ENCODE assay signal across 8 cellular contexts in the genomic region with DNA sequence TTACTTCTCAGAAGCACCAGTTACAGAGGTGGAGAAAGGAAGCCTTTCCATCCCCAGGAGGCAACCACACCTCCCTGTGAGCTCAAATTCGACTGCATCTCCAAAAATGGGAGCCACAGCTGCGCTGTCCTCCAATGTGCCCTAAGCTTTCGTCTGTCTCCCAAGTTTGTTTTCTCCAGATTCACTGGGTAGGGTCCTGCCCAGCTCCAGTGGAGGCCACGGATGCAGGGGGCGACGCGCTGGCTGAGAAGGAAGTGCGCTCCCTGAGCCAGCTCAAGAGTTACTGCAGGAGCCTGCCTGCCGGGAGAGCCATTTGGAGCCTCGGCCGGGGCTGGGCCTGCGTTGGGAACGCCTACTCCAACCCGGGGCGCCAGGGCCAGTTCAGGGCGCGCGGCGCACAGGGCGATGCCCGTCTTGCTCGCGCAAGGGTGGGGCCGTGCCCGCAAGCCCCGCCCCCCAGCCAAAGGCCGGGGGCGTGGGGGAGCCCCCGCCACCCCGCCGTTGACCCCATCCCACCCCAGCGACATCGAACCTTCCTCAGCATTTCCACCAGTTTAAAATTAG. TPM values are rescaled to one million over a fixed set of nuclear protein-coding genes. Genes with fewer than 3 reads are reported as not detected.
DNase-seq lines count a peak whose midpoint lies in the region; ATAC-seq, FAIRE-seq and TF ChIP-seq lines count a peak whose summit lies in the region.

No MANE protein-coding gene starts in this region.

- no TSS peak for BruUV-seq in Calu3 (replicated peaks; lab: Mats Ljungman, UMichigan)

- peaks cover 63% of the 10 kb centered on the region for H3K36me3 Mint-ChIP-seq in Calu3 (ENCODE audit: insufficient read depth, unreplicated experiment)

- FAIRE-seq in frontal cortex (lab: Jason Lieb, UNC) = no peak

- H3K9me3 ChIP-seq in RWPE2 (ENCODE audit: severe bottlenecking) = no peaks in the 10 kb centered on the region
- H3K9me3 ChIP-seq in neutrophil = no peaks in the 10 kb centered on the region
- H3K9me3 ChIP-seq in subcutaneous abdominal adipose tissue (ENCODE audit: control insufficient read depth in 5 of 5, low read length in 5 of 5) = no peaks in the 10 kb centered on the region

- H3K36me3 ChIP-seq in RWPE2 (ENCODE audit: low read depth) = peaks cover 18% of the 10 kb centered on the region
- H3K36me3 ChIP-seq in neutrophil = peaks cover 13% of the 10 kb centered on the region
- H3K36me3 ChIP-seq in subcutaneous abdominal adipose tissue (ENCODE audit: control insufficient read depth in 5 of 5, insufficient read depth in 5 of 5, low read length in 5 of 5) = peaks cover 6 to 10% (median 8%) of the 10 kb centered on the region in 5 donors

- DNase-seq in Calu3 (peak; percentile 97), HT-29 (ENCODE audit: low spot score) (peak; percentile 90), RWPE2 (ENCODE audit: low spot score) (peak; percentile 92), frontal cortex (ENCODE audit: low spot score in 2 of 2) (peak; percentile 65 to 71)
- peak; percentile 82 for DNase-seq in activated naive CD4-positive, alpha-beta T cell treated with Interleukin-2 at 50 U/mL for 16 hours

- no peaks in the 10 kb centered on the region for H3K9me3 Mint-ChIP-seq in Calu3 (ENCODE audit: low read depth, unreplicated experiment)

- H3K27me3 ChIP-seq in RWPE2 (ENCODE audit: insufficient read depth, poor library complexity, severe bottlenecking) (no peaks in the 10 kb centered on the region), neutrophil (no peaks in the 10 kb centered on the region), subcutaneous abdominal adipose tissue (ENCODE audit: control insufficient read depth in 5 of 5, insufficient read depth in 4 of 5, low read length in 5 of 5) (no peaks in the 10 kb centered on the region)

- peak overlapping the region; percentile 36 for H3K4me3 ChIP-seq in RWPE2 (ENCODE audit: severe bottlenecking)
- peak overlapping the region; percentile 73 to 75 for H3K4me3 ChIP-seq in neutrophil (ENCODE audit: low read depth in 1 of 2, low read length in 1 of 2)
- H3K4me3 ChIP-seq in subcutaneous abdominal adipose tissue (ENCODE audit: low read depth in 1 of 5, low read length in 5 of 5) = peak overlapping the region; percentile 65 to 95 (median 77)

- TF ChIP-seq CTCF in Calu3 (IDR thresholded peaks at IDR 0.05; ENCODE audit: unreplicated experiment) (no peak), RWPE2 (IDR thresholded peaks at IDR 0.05; ENCODE audit: poor library complexity, severe bottlenecking) (peak; percentile 21), neutrophil (IDR thresholded peaks at IDR 0.05) (no peak)

- intact Hi-C loops in Calu3 (cut with micrococcal nuclease; ENCODE audit: unreplicated experiment) = loop anchor here (1.0 to 2.0 kb wide), 2 partner anchors 45 to 161 kb away; no protein-coding TSS in a partner anchor

- CTCF ChIA-PET in Calu3 (lab: Charles Lee) = interaction anchor here (0.7 to 3.0 kb wide), 14 partner anchors 12 to 258 kb away, joined by 3 to 18 read pairs (median 4); no protein-coding TSS in a partner anchor

- peak overlapping the region; percentile 78 for H3K4me3 Mint-ChIP-seq in Calu3 (ENCODE audit: low read depth, unreplicated experiment)

- H3K27ac ChIP-seq in RWPE2 (ENCODE audit: poor library complexity, severe bottlenecking) = peak overlapping the region; percentile 80
- peak overlapping the region; percentile 86 for H3K27ac ChIP-seq in neutrophil
- H3K27ac ChIP-seq in subcutaneous abdominal adipose tissue (ENCODE audit: low read depth, low read length) = peak overlapping the region; percentile 96

- H3K4me1 ChIP-seq in RWPE2 (ENCODE audit: insufficient read depth, poor library complexity, severe bottlenecking) (peaks cover 26% of the 10 kb centered on the region), neutrophil (ENCODE audit: control insufficient read depth in 1 of 2, insufficient read depth in 1 of 2, low read depth in 1 of 2, low read length in 1 of 2) (peaks cover 27 to 29% of the 10 kb centered on the region in 2 experiments), subcutaneous abdominal adipose tissue (ENCODE audit: control insufficient read depth in 5 of 5, insufficient read depth in 5 of 5, low read length in 5 of 5) (peaks cover 3 to 74% (median 51%) of the 10 kb centered on the region in 5 donors)

- H3K9ac ChIP-seq in subcutaneous abdominal adipose tissue (ENCODE audit: low read length in 5 of 5) = peak overlapping the region; percentile 65 to 92 (median 88)

- peaks cover 68% of the 10 kb centered on the region for H3K4me1 Mint-ChIP-seq in Calu3 (ENCODE audit: low read depth, unreplicated experiment)

- no peaks in the 10 kb centered on the region for H3K27me3 Mint-ChIP-seq in Calu3 (ENCODE audit: unreplicated experiment)

- ATAC-seq in GM21381 (IDR thresholded peaks at IDR 0.05; ENCODE audit: unreplicated experiment) (peak; percentile 92), RWPE2 (ENCODE audit: low read depth) (peak; percentile 98)

- H3K27ac Mint-ChIP-seq in Calu3 (ENCODE audit: unreplicated experiment) = peak overlapping the region; percentile 96

RNA-seq across cellular contexts. Expression of a gene that starts 19.5 kb away (rescaled TPM):
- 32.3 and 32.7 TPM in 2 replicates for total RNA-seq in Calu3 (2022)
- total RNA-seq in HT-29 (2014; rRNA removed; shearing (Covaris generic)) = 23.7 and 24.8 TPM in 2 replicates
- 223 TPM for total RNA-seq in frontal cortex

Comparison
In these comparisons a context has a peak if more than half of its experiments do, and no peak if none do; other contexts are left out.
1. Peak in every context shown above with its lines: DNase-seq, ATAC-seq, H3K4me3 ChIP-seq and H3K27ac ChIP-seq.